Comparison of ENCODE assay signal across 1 cellular context in the genomic region with DNA sequence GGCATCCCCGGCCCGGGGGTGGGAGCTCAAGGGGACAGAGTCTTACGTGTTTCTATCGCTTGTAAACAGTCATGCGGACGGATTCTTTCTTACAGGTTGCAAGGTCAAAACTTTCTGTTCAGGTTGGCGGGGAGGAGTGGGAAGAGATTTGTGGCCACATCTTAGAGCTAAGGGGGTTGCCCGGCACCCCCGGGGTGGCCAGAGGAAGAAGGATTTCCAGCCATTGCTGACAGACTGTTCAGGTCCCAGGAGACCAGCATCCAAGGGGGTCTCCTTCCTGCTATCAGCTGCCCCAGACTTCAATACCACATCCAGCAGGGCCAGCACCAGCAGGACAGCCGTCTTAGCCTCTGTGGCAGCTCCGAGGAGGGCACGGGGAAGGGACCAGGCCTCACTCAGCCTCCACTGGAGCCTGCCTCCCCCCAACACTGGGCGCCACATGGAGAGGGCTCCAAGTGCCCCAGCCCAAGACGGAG.
TF ChIP-seq lines count a peak whose summit lies in the region.

No MANE protein-coding gene starts in this region.

TF ChIP-seq in HCT116, 20 proteins besides CTCF, POLR2A, EP300 and RAD21 (continued from another document):
- TF ChIP-seq, protein P1, sequence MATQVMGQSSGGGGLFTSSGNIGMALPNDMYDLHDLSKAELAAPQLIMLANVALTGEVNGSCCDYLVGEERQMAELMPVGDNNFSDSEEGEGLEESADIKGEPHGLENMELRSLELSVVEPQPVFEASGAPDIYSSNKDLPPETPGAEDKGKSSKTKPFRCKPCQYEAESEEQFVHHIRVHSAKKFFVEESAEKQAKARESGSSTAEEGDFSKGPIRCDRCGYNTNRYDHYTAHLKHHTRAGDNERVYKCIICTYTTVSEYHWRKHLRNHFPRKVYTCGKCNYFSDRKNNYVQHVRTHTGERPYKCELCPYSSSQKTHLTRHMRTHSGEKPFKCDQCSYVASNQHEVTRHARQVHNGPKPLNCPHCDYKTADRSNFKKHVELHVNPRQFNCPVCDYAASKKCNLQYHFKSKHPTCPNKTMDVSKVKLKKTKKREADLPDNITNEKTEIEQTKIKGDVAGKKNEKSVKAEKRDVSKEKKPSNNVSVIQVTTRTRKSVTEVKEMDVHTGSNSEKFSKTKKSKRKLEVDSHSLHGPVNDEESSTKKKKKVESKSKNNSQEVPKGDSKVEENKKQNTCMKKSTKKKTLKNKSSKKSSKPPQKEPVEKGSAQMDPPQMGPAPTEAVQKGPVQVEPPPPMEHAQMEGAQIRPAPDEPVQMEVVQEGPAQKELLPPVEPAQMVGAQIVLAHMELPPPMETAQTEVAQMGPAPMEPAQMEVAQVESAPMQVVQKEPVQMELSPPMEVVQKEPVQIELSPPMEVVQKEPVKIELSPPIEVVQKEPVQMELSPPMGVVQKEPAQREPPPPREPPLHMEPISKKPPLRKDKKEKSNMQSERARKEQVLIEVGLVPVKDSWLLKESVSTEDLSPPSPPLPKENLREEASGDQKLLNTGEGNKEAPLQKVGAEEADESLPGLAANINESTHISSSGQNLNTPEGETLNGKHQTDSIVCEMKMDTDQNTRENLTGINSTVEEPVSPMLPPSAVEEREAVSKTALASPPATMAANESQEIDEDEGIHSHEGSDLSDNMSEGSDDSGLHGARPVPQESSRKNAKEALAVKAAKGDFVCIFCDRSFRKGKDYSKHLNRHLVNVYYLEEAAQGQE (IDR thresholded peaks at IDR 0.05; ENCODE audit: low read depth) = no peak
- TF ChIP-seq SRF (IDR thresholded peaks at IDR 0.05; ENCODE audit: low read depth) = no peak
- no peak for TF ChIP-seq ZNF274 (IDR thresholded peaks at IDR 0.05; ENCODE audit: low read depth, low read length)
- TF ChIP-seq ELF1 (IDR thresholded peaks at IDR 0.05; ENCODE audit: borderline replicate concordance, low read depth) = no peak
- no peak for TF ChIP-seq TCF7L2 (IDR thresholded peaks at IDR 0.05; ENCODE audit: borderline replicate concordance, extremely low read depth, insufficient read depth, insufficient read length)
- no peak for TF ChIP-seq POLR2AphosphoS5 (IDR thresholded peaks at IDR 0.05; ENCODE audit: low read depth, low read length)
- no peak for TF ChIP-seq EGR1 (IDR thresholded peaks at IDR 0.05; ENCODE audit: low read depth)
- TF ChIP-seq SIN3A (IDR thresholded peaks at IDR 0.05; ENCODE audit: low read depth) = no peak
- TF ChIP-seq JUND (IDR thresholded peaks at IDR 0.05) = no peak
- TF ChIP-seq YY1 (IDR thresholded peaks at IDR 0.05; ENCODE audit: extremely low read depth, insufficient replicate concordance, low read depth, low read length) = no peak
- TF ChIP-seq, protein P2, sequence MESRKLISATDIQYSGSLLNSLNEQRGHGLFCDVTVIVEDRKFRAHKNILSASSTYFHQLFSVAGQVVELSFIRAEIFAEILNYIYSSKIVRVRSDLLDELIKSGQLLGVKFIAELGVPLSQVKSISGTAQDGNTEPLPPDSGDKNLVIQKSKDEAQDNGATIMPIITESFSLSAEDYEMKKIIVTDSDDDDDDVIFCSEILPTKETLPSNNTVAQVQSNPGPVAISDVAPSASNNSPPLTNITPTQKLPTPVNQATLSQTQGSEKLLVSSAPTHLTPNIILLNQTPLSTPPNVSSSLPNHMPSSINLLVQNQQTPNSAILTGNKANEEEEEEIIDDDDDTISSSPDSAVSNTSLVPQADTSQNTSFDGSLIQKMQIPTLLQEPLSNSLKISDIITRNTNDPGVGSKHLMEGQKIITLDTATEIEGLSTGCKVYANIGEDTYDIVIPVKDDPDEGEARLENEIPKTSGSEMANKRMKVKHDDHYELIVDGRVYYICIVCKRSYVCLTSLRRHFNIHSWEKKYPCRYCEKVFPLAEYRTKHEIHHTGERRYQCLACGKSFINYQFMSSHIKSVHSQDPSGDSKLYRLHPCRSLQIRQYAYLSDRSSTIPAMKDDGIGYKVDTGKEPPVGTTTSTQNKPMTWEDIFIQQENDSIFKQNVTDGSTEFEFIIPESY (IDR thresholded peaks at IDR 0.05; ENCODE audit: extremely low read depth, insufficient replicate concordance, low read length) = no peak
TF ChIP-seq in HCT116: peak in this region for 0.
